Comparison of ENCODE assay signal across 19 cellular contexts in the genomic region with DNA sequence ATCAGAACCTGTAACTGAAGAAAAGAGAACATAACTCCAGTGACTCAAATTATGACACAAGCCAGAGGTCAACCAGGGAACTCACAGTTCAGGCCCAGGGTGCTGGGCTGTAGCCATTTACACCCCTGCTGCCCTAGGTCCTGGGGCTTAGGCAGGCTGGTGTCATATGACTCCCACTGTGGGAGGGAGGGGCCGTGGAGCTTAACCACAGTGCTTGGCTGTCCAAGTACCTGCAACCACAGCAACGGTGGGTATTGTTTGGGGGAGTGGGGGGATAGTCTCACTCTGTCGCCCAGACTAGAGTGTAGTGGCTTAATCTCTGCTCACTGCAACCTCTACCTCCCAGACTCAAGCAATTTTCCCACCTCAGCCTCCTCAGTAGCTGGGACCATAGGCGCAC.
"Had no signal": no experiment of that assay in that cellular context is flagged by ENCODE, and none has a peak within 500 bp of the region (broad histone marks: within the 10 kb centered on the region; RNA-seq: fewer than 3 reads in every experiment).

No MANE protein-coding gene starts in this region.

- H3K79me2 ChIP-seq: hepatocyte had no signal

- H3K4me1 ChIP-seq: left lung had no signal

- H3K36me3 ChIP-seq: left lung, neutrophil, transverse colon had no signal

- H3K9me3 ChIP-seq: left lung, neutrophil, transverse colon had no signal

- DNase-seq: activated CD4-positive, alpha-beta T cell treated with anti-CD3 and anti-CD28 coated beads, Interleukin-2, amount 50 U/mL, for 4 hours; activated gamma-delta T cell; activated T-cell treated with anti-CD3 and anti-CD28 coated beads, Interleukin-2, amount 50 U/mL, for 4 hours; dorsolateral prefrontal cortex; left lung; mammary epithelial cell; naive thymus-derived CD4-positive, alpha-beta T cell; posterior cingulate gyrus; stimulated activated CD4-positive, alpha-beta T cell treated with anti-CD3 and anti-CD28 coated beads, Interleukin-15, amount 100 ng/mL, for 24 hours; stimulated activated CD4-positive, alpha-beta T cell treated with anti-CD3 and anti-CD28 coated beads, Interleukin-4, amount 100 ng/mL, for 1 hour; stimulated activated naive CD4-positive, alpha-beta T cell; SW 1271; transverse colon had no signal

- H2AFZ ChIP-seq: hepatocyte had no signal

- H3K27me3 ChIP-seq: dorsolateral prefrontal cortex, hepatocyte, left lung, transverse colon had no signal

- ATAC-seq: activated naive CD4-positive, alpha-beta T cell treated with anti-CD3 and anti-CD28 coated beads, Interleukin-2, amount 50 U/mL, for 72 hours; activated T-cell treated with anti-CD3 and anti-CD28 coated beads, Interleukin-2, amount 50 U/mL, for 4 hours; left lung; naive thymus-derived CD4-positive, alpha-beta T cell had no signal

- H3K27ac ChIP-seq: dorsolateral prefrontal cortex, hepatocyte, left lung, neutrophil, skin epidermis, transverse colon had no signal

- FAIRE-seq: endometrium, keratinocyte had no signal

- H3K4me2 ChIP-seq: hepatocyte had no signal

- H3K4me3 ChIP-seq: dorsolateral prefrontal cortex, hepatocyte, left lung, skin epidermis, transverse colon had no signal
